1 cellular context compared by ENCODE assay signal in genomic region chr2:113273031-113273551, GRCh38.
TF ChIP-seq lines count a peak whose summit lies in the region.

No MANE protein-coding gene starts in this region.

TF ChIP-seq in H1, 55 proteins besides CTCF, POLR2A, EP300 and RAD21 (continued from another document):
- TF ChIP-seq SAP30 (IDR thresholded peaks at IDR 0.05; ENCODE audit: insufficient read depth, insufficient replicate concordance, low read length) (no peak), TBP (IDR thresholded peaks at IDR 0.05; ENCODE audit: low read depth, low read length) (0 out of 2 replicates have a peak, but pooled peaks have one; percentile 30), TCF12 (IDR thresholded peaks at IDR 0.05; ENCODE audit: low read depth, low read length) (no peak), RNF2 (IDR thresholded peaks at IDR 0.05; ENCODE audit: borderline replicate concordance, low read depth, low read length, missing control alignments, poor library complexity, severe bottlenecking) (peak; percentile 42), HDAC6 (IDR thresholded peaks at IDR 0.05; ENCODE audit: low read depth, low read length) (no peak), BCL11A (IDR thresholded peaks at IDR 0.05; ENCODE audit: low read depth in 2 of 2, low read length in 2 of 2) (no peak), PHF8 (conservative IDR thresholded peaks at IDR 0.05; ENCODE audit: low read depth, low read length) (no peak)
